8 cellular contexts compared by ENCODE assay signal in the genomic region with DNA sequence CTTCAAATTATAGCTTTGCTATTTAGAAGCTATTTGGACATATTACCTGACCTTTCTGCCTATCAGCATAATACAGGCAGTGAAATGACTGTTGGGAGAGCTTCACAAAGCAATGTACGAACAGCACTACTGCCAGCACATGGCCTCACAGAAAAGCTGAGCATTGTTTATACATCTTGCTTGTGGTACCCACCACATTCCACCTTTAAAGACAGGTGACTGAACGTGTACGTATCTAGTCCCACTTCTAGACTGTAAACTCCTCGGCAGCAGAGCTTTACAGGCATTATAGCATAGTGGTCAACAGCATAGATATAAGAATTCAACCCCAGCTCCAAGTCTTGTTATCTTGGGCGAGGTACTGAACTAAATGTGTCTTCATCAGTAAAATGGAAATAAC. TPM values are rescaled to one million over a fixed set of nuclear protein-coding genes. Genes with fewer than 3 reads are reported as not detected.
DNase-seq lines count a peak whose midpoint lies in the region; ATAC-seq and TF ChIP-seq lines count a peak whose summit lies in the region.
"Had no signal": no experiment of that assay in that cellular context is flagged by ENCODE, and none has a peak within 500 bp of the region (broad histone marks: within the 10 kb centered on the region; RNA-seq: fewer than 3 reads in every experiment).

No MANE protein-coding gene starts in this region.

- no peaks in the 10 kb centered on the region for H3K9me3 Mint-ChIP-seq in HFFc6
- H3K9me3 Mint-ChIP-seq in activated T-helper 1 cell treated with anti-CD3 and anti-CD28 coated beads, Interleukin-12 subunit alpha, Interleukin-12 subunit beta, Interleukin-2, Interleukin-4 antibody, amounts not matched to agents 30 ng/mL and 10 ng/mL and 1 ng/mL, durations not matched to agents 14 hours and 24 hours and 36 hours = no peaks in the 10 kb centered on the region
- H3K9me3 Mint-ChIP-seq in stimulated activated naive CD8-positive, alpha-beta T cell treated with anti-CD3 and anti-CD28 coated beads, Interleukin-15, amount 100 ng/mL, for 72 hours = no peaks in the 10 kb centered on the region

- H3K27me3 Mint-ChIP-seq in HFFc6 (ENCODE audit: insufficient read depth) = peaks cover 6% of the 10 kb centered on the region
- H3K27me3 Mint-ChIP-seq in activated T-helper 1 cell treated with anti-CD3 and anti-CD28 coated beads, Interleukin-12 subunit alpha, Interleukin-12 subunit beta, Interleukin-2, Interleukin-4 antibody, amounts not matched to agents 30 ng/mL and 10 ng/mL and 1 ng/mL, durations not matched to agents 14 hours and 24 hours and 36 hours (ENCODE audit: insufficient read depth) = peaks cover 3% of the 10 kb centered on the region
- H3K27me3 Mint-ChIP-seq in stimulated activated naive CD8-positive, alpha-beta T cell treated with anti-CD3 and anti-CD28 coated beads, Interleukin-15, amount 100 ng/mL, for 72 hours = no peaks in the 10 kb centered on the region

- H3K9me3 ChIP-seq in iPS-15b (ENCODE audit: control insufficient read depth, insufficient read depth, low read length) = no peaks in the 10 kb centered on the region

- DNase-seq in HFFc6 (no peak), NCI-H1105 treated with DMSO at 0.1 percent for 48 hours (lab: John Stamatoyannopoulos, UW) (no peak), SKM-1 treated with dmso at 0.1 percent for 144 hours (lab: John Stamatoyannopoulos, UW; ENCODE audit: unreplicated experiment) (no peak)
- no peak for DNase-seq in activated T-helper 1 cell treated with anti-CD3 and anti-CD28 coated beads, Interleukin-12 subunit alpha, Interleukin-12 subunit beta, Interleukin-2, Interleukin-4 antibody, amounts not matched to agents 30 ng/mL and 10 ng/mL and 1 ng/mL, durations not matched to agents 14 hours and 24 hours and 36 hours (ENCODE audit: low spot score)
- no peak for DNase-seq in stimulated activated naive CD8-positive, alpha-beta T cell treated with anti-CD3 and anti-CD28 coated beads, Interleukin-15, amount 100 ng/mL, for 72 hours
- DNase-seq in stimulated activated naive CD4-positive, alpha-beta T cell treated with Interleukin-2 at 50 U/mL for 16 hours (lab: John Stamatoyannopoulos, UW) = no peak
- DNase-seq: activated CD8-positive, alpha-beta memory T cell treated with anti-CD3 and anti-CD28 coated beads, Interleukin-2, amount 50 U/mL, for 4 hours had no signal

- intact Hi-C loops in activated T-helper 1 cell treated with anti-CD3 and anti-CD28 coated beads, Interleukin-12 subunit alpha, Interleukin-12 subunit beta, Interleukin-2, Interleukin-4 antibody, amounts not matched to agents 30 ng/mL and 10 ng/mL and 1 ng/mL, durations not matched to agents 14 hours and 24 hours and 36 hours (cut with micrococcal nuclease) = no loop called here

- H3K9ac ChIP-seq in iPS-15b (ENCODE audit: low read depth, low read length) = no peak overlapping the region

- H3K36me3 ChIP-seq in iPS-15b (ENCODE audit: control insufficient read depth, insufficient read depth, low read length) = no peaks in the 10 kb centered on the region

- peak overlapping the region; percentile 95 for H3K4me3 Mint-ChIP-seq in HFFc6
- peak overlapping the region; percentile 90 for H3K4me3 Mint-ChIP-seq in activated T-helper 1 cell treated with anti-CD3 and anti-CD28 coated beads, Interleukin-12 subunit alpha, Interleukin-12 subunit beta, Interleukin-2, Interleukin-4 antibody, amounts not matched to agents 30 ng/mL and 10 ng/mL and 1 ng/mL, durations not matched to agents 14 hours and 24 hours and 36 hours
- H3K4me3 Mint-ChIP-seq in stimulated activated naive CD8-positive, alpha-beta T cell treated with anti-CD3 and anti-CD28 coated beads, Interleukin-15, amount 100 ng/mL, for 72 hours = peak overlapping the region; percentile 91 to 98

- H3K4me1 ChIP-seq in iPS-15b (ENCODE audit: control insufficient read depth, insufficient read depth, low read length) = peaks cover 13% of the 10 kb centered on the region

- ATAC-seq in stimulated activated naive CD8-positive, alpha-beta T cell treated with anti-CD3 and anti-CD28 coated beads, Interleukin-15, amount 100 ng/mL, for 72 hours = no peak

- peak overlapping the region; percentile 94 for H3K27ac Mint-ChIP-seq in HFFc6
- H3K27ac Mint-ChIP-seq in activated T-helper 1 cell treated with anti-CD3 and anti-CD28 coated beads, Interleukin-12 subunit alpha, Interleukin-12 subunit beta, Interleukin-2, Interleukin-4 antibody, amounts not matched to agents 30 ng/mL and 10 ng/mL and 1 ng/mL, durations not matched to agents 14 hours and 24 hours and 36 hours = peak overlapping the region; percentile 96
- H3K27ac Mint-ChIP-seq in stimulated activated naive CD8-positive, alpha-beta T cell treated with anti-CD3 and anti-CD28 coated beads, Interleukin-15, amount 100 ng/mL, for 72 hours = peak overlapping the region in 1 of 2 donors; percentile 69

- peaks cover 56% of the 10 kb centered on the region for H3K4me1 Mint-ChIP-seq in HFFc6 (ENCODE audit: low read depth)
- peaks cover 54% of the 10 kb centered on the region for H3K4me1 Mint-ChIP-seq in activated T-helper 1 cell treated with anti-CD3 and anti-CD28 coated beads, Interleukin-12 subunit alpha, Interleukin-12 subunit beta, Interleukin-2, Interleukin-4 antibody, amounts not matched to agents 30 ng/mL and 10 ng/mL and 1 ng/mL, durations not matched to agents 14 hours and 24 hours and 36 hours (ENCODE audit: low read depth)
- H3K4me1 Mint-ChIP-seq in stimulated activated naive CD8-positive, alpha-beta T cell treated with anti-CD3 and anti-CD28 coated beads, Interleukin-15, amount 100 ng/mL, for 72 hours = peaks cover 52% of the 10 kb centered on the region

- H3K27me3 ChIP-seq in iPS-15b (ENCODE audit: control insufficient read depth, insufficient read depth, low read length) = no peaks in the 10 kb centered on the region

- H3K4me3 ChIP-seq in iPS-15b (ENCODE audit: low read depth, low read length) = peak overlapping the region; percentile 89

- peaks cover 40% of the 10 kb centered on the region for H3K36me3 Mint-ChIP-seq in HFFc6 (ENCODE audit: low read depth)
- peaks cover 35% of the 10 kb centered on the region for H3K36me3 Mint-ChIP-seq in activated T-helper 1 cell treated with anti-CD3 and anti-CD28 coated beads, Interleukin-12 subunit alpha, Interleukin-12 subunit beta, Interleukin-2, Interleukin-4 antibody, amounts not matched to agents 30 ng/mL and 10 ng/mL and 1 ng/mL, durations not matched to agents 14 hours and 24 hours and 36 hours (ENCODE audit: low read depth)

- TF ChIP-seq CTCF in HFFc6 (IDR thresholded peaks at IDR 0.05) = no peak

RNA-seq across cellular contexts. Expression of gene JOSD1, which starts 1.6 kb away (rescaled TPM):
- 10 to 100 TPM; 37.8 to 44.6 (median 41.0) TPM for total RNA-seq in HFFc6 (2021; fragmentation: NEBNext Ultra II Directional; extraction: Animal tissue kit (Norgen Biotek cat#: 25700))
- total RNA-seq in activated T-helper 1 cell treated with anti-CD3 and anti-CD28 coated beads, Interleukin-12 subunit alpha, Interleukin-12 subunit beta, Interleukin-2, Interleukin-4 antibody, amounts not matched to agents 30 ng/mL and 10 ng/mL and 1 ng/mL, durations not matched to agents 14 hours and 24 hours and 36 hours = 77.7 and 86.0 TPM in 2 replicates

RNA-seq across cellular contexts. Expression of gene GTPBP1, which starts 6.6 kb away (rescaled TPM):
- total RNA-seq in HFFc6 (2021; fragmentation: NEBNext Ultra II Directional; extraction: Animal tissue kit (Norgen Biotek cat#: 25700)) = 10 to 100 TPM; 32.1 to 40.8 (median 38.4) TPM
- total RNA-seq in activated T-helper 1 cell treated with anti-CD3 and anti-CD28 coated beads, Interleukin-12 subunit alpha, Interleukin-12 subunit beta, Interleukin-2, Interleukin-4 antibody, amounts not matched to agents 30 ng/mL and 10 ng/mL and 1 ng/mL, durations not matched to agents 14 hours and 24 hours and 36 hours = 102 and 111 TPM in 2 replicates

RNA-seq across cellular contexts. Expression of gene TOMM22, which starts 17.4 kb away (rescaled TPM):
- 100 to 1,000 TPM; 121 to 141 (median 132) TPM for total RNA-seq in HFFc6 (2021; fragmentation: NEBNext Ultra II Directional; extraction: Animal tissue kit (Norgen Biotek cat#: 25700))
- 153 and 156 TPM in 2 replicates for total RNA-seq in activated T-helper 1 cell treated with anti-CD3 and anti-CD28 coated beads, Interleukin-12 subunit alpha, Interleukin-12 subunit beta, Interleukin-2, Interleukin-4 antibody, amounts not matched to agents 30 ng/mL and 10 ng/mL and 1 ng/mL, durations not matched to agents 14 hours and 24 hours and 36 hours

RNA-seq across cellular contexts. Expression of gene CBY1, which starts 42.7 kb away (rescaled TPM):
- total RNA-seq in HFFc6 (2021; fragmentation: NEBNext Ultra II Directional; extraction: Animal tissue kit (Norgen Biotek cat#: 25700)) = 10 to 100 TPM; 21.9 to 32.4 (median 25.9) TPM
- total RNA-seq in activated T-helper 1 cell treated with anti-CD3 and anti-CD28 coated beads, Interleukin-12 subunit alpha, Interleukin-12 subunit beta, Interleukin-2, Interleukin-4 antibody, amounts not matched to agents 30 ng/mL and 10 ng/mL and 1 ng/mL, durations not matched to agents 14 hours and 24 hours and 36 hours = 8.6 and 8.8 TPM in 2 replicates

RNA-seq across cellular contexts. Expression of gene FAM227A, which starts 43.0 kb away (rescaled TPM):
- under 1 TPM; 0.41 to 0.88 (median 0.80) TPM for total RNA-seq in HFFc6 (2021; fragmentation: NEBNext Ultra II Directional; extraction: Animal tissue kit (Norgen Biotek cat#: 25700))
- total RNA-seq in activated T-helper 1 cell treated with anti-CD3 and anti-CD28 coated beads, Interleukin-12 subunit alpha, Interleukin-12 subunit beta, Interleukin-2, Interleukin-4 antibody, amounts not matched to agents 30 ng/mL and 10 ng/mL and 1 ng/mL, durations not matched to agents 14 hours and 24 hours and 36 hours = 0.16 and 0.78 TPM in 2 replicates
